In the genomic region with DNA sequence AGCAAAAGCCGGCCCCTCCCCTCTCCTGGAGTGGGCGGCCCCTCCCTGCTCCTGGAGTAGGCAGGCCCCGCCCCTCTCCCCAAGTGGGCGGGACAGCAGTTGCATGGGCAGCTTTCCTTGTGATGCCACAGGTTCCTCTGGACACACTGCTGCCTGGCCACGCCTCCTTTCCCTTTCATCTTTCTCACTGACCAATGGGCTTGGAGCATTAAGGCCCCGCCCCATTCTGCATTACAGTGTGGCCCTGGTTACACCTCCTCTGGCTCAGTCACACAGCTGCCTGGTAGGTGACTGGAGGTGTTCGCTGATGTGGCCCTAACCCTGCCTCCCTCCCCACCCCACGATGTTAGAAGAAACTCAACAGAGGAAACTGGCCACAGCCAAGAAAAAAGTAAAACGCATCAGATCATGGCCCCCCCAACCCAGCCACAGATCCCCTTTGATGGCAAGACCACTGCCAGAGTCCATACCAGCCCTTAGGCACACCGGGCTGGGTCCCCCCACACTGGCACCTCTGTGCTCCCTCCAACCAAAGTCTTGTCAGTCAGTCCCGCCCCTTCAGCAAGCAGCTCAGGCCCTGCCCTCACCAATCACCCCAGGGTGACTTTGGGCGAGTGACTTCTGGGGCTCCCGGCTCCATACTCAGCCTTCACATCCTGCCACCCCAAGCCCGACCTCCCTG, we compare ENCODE assay signal across 1 cellular context.
TF ChIP-seq lines count a peak whose summit lies in the region.

No MANE protein-coding gene starts in this region.

TF ChIP-seq in HEK293, 187 proteins besides CTCF, POLR2A, EP300 and RAD21 (continued from another document):
- TF ChIP-seq, protein P1, sequence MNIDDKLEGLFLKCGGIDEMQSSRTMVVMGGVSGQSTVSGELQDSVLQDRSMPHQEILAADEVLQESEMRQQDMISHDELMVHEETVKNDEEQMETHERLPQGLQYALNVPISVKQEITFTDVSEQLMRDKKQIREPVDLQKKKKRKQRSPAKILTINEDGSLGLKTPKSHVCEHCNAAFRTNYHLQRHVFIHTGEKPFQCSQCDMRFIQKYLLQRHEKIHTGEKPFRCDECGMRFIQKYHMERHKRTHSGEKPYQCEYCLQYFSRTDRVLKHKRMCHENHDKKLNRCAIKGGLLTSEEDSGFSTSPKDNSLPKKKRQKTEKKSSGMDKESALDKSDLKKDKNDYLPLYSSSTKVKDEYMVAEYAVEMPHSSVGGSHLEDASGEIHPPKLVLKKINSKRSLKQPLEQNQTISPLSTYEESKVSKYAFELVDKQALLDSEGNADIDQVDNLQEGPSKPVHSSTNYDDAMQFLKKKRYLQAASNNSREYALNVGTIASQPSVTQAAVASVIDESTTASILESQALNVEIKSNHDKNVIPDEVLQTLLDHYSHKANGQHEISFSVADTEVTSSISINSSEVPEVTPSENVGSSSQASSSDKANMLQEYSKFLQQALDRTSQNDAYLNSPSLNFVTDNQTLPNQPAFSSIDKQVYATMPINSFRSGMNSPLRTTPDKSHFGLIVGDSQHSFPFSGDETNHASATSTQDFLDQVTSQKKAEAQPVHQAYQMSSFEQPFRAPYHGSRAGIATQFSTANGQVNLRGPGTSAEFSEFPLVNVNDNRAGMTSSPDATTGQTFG (tag by site-specific recombination; IDR thresholded peaks at IDR 0.05; ENCODE audit: borderline replicate concordance) = no peak
- TF ChIP-seq ZFP37 (tag by site-specific recombination; IDR thresholded peaks at IDR 0.05) (no peak), GLIS1 (tag by site-specific recombination; IDR thresholded peaks at IDR 0.05) (no peak), ZNF366 (tag by site-specific recombination; conservative IDR thresholded peaks at IDR 0.05) (no peak), ZNF600 (tag by site-specific recombination; IDR thresholded peaks at IDR 0.05) (peak; percentile 51; the same call in 1 of the 2 replicates), ZBTB48 (tag by site-specific recombination; IDR thresholded peaks at IDR 0.05) (no peak), KLF9 (tag by site-specific recombination; IDR thresholded peaks at IDR 0.05; ENCODE audit: low read depth) (peak; percentile 71), ZNF843 (tag by site-specific recombination; IDR thresholded peaks at IDR 0.05) (no peak), ZNF747 (tag by site-specific recombination; IDR thresholded peaks at IDR 0.05) (no peak), IKZF3 (tag by site-specific recombination; IDR thresholded peaks at IDR 0.05) (peak; percentile 19; the same call in 1 of the 2 replicates), ZSCAN23 (tag by site-specific recombination; IDR thresholded peaks at IDR 0.05) (no peak), EGR2 (tag by site-specific recombination; IDR thresholded peaks at IDR 0.05; ENCODE audit: low read depth) (peak; percentile 55; the same call in 1 of the 2 replicates), ZNF426 (tag by site-specific recombination; IDR thresholded peaks at IDR 0.05) (no peak), OSR2 (tag by site-specific recombination; IDR thresholded peaks at IDR 0.05) (no peak), ZNF548 (tag by site-specific recombination; IDR thresholded peaks at IDR 0.05) (no peak), ZNF23 (tag by site-specific recombination; IDR thresholded peaks at IDR 0.05; ENCODE audit: borderline replicate concordance) (no peak), WT1 (tag by site-specific recombination; IDR thresholded peaks at IDR 0.05) (no peak), SP7 (tag by site-specific recombination; IDR thresholded peaks at IDR 0.05) (no peak), KLF10 (tag by site-specific recombination; IDR thresholded peaks at IDR 0.05) (0 out of 2 replicates have a peak, but pooled peaks have one; percentile 29), ZNF621 (tag by site-specific recombination; IDR thresholded peaks at IDR 0.05) (no peak), SP2 (tag by site-specific recombination; IDR thresholded peaks at IDR 0.05) (peak; percentile 83), ZNF510 (tag by site-specific recombination; IDR thresholded peaks at IDR 0.05; ENCODE audit: insufficient replicate concordance) (no peak), ZNF555 (tag by site-specific recombination; conservative IDR thresholded peaks at IDR 0.05) (no peak), ZBTB8A (tag by site-specific recombination; IDR thresholded peaks at IDR 0.05) (no peak), ZNF701 (tag by site-specific recombination; IDR thresholded peaks at IDR 0.05) (no peak), ZNF157 (tag by site-specific recombination; IDR thresholded peaks at IDR 0.05) (no peak), GFI1B (tag by site-specific recombination; IDR thresholded peaks at IDR 0.05) (no peak), TCF7L2 (IDR thresholded peaks at IDR 0.05; ENCODE audit: borderline replicate concordance, low read depth, low read length) (peak; percentile 76; the same call in 1 of the 2 replicates), ZXDB (tag by site-specific recombination; IDR thresholded peaks at IDR 0.05) (no peak)
- TF ChIP-seq, protein P2, sequence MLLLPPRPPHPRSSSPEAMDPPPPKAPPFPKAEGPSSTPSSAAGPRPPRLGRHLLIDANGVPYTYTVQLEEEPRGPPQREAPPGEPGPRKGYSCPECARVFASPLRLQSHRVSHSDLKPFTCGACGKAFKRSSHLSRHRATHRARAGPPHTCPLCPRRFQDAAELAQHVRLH (tag by site-specific recombination; IDR thresholded peaks at IDR 0.05) = no peak
- TF ChIP-seq, protein P3, sequence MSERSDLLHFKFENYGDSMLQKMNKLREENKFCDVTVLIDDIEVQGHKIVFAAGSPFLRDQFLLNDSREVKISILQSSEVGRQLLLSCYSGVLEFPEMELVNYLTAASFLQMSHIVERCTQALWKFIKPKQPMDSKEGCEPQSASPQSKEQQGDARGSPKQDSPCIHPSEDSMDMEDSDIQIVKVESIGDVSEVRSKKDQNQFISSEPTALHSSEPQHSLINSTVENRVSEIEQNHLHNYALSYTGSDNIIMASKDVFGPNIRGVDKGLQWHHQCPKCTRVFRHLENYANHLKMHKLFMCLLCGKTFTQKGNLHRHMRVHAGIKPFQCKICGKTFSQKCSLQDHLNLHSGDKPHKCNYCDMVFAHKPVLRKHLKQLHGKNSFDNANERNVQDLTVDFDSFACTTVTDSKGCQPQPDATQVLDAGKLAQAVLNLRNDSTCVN (tag by site-specific recombination; optimal IDR thresholded peaks at IDR 0.05) = no peak
- TF ChIP-seq, protein P4, sequence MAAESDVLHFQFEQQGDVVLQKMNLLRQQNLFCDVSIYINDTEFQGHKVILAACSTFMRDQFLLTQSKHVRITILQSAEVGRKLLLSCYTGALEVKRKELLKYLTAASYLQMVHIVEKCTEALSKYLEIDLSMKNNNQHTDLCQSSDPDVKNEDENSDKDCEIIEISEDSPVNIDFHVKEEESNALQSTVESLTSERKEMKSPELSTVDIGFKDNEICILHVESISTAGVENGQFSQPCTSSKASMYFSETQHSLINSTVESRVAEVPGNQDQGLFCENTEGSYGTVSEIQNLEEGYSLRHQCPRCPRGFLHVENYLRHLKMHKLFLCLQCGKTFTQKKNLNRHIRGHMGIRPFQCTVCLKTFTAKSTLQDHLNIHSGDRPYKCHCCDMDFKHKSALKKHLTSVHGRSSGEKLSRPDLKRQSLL (tag by site-specific recombination; IDR thresholded peaks at IDR 0.05) = no peak
- TF ChIP-seq, protein P5, sequence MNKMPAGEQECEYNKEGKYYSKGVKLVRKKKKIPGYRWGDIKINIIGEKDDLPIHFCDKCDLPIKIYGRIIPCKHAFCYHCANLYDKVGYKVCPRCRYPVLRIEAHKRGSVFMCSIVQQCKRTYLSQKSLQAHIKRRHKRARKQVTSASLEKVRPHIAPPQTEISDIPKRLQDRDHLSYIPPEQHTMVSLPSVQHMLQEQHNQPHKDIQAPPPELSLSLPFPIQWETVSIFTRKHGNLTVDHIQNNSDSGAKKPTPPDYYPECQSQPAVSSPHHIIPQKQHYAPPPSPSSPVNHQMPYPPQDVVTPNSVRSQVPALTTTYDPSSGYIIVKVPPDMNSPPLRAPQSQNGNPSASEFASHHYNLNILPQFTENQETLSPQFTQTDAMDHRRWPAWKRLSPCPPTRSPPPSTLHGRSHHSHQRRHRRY (tag by site-specific recombination; IDR thresholded peaks at IDR 0.05) = no peak
TF ChIP-seq in HEK293: peak in this region for 10.
